Comparison of ENCODE assay signal across 8 cellular contexts in the genomic region with DNA sequence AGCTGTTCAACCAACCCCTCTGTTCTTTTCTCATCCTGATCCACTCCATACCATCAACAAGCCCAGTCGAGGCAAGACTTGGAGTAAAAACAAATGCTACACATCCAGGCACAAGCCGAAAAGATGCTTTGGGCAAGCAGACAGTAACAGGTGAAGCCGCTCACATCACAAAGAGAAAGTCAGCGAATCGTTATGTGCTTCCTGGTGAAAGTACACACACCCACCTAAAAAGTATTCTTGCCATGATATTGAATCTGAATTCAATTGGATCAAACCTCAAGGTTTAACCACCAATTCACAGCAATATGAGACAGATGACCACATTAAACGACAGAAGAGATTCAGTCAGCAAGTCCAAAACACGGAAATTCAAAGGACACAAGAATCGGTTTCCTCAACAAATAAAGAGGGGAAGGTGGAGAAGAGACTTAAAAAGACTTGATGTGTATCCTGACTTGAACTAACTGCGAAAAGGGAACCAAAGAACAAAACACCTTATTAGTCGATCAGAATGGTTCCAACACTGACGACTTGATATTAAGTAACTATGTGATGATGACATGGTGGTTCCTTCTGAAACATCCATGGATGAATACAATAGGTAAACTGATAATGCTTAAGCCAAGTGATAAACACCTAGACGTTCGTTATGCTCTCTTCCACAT. TPM values are rescaled to one million over a fixed set of nuclear protein-coding genes. Genes with fewer than 3 reads are reported as not detected.
DNase-seq lines count a peak whose midpoint lies in the region; ATAC-seq and TF ChIP-seq lines count a peak whose summit lies in the region.

No MANE protein-coding gene starts in this region.

- H3K4me1 ChIP-seq in HUES6 (ENCODE audit: control insufficient read depth, insufficient read depth, low read length) (peaks cover 8% of the 10 kb centered on the region; the same call in 1 of the 2 replicates), ovary (ENCODE audit: insufficient read depth) (peaks cover 13% of the 10 kb centered on the region)

- WGBS in ovary, 3 donors: 9 to 12% (median 12%) methylated on average over 13 of the region's 13 CpGs

- H3K27me3 ChIP-seq in HUES6 (ENCODE audit: control insufficient read depth, insufficient read depth, low read length) (no peaks in the 10 kb centered on the region), ovary (no peaks in the 10 kb centered on the region)

- ATAC-seq in HG02870 (IDR thresholded peaks at IDR 0.05; ENCODE audit: unreplicated experiment): no peak

- peak overlapping the region; percentile 85 for H3K4me3 ChIP-seq in HUES6 (ENCODE audit: low read depth, low read length)
- H3K4me3 ChIP-seq in fibroblast of villous mesenchyme (ENCODE audit: low read depth, low read length): peak overlapping the region; percentile 88
- H3K4me3 ChIP-seq in ovary: peak overlapping the region; percentile 93

- no peak for TF ChIP-seq CTCF in fibroblast of villous mesenchyme (IDR thresholded peaks at IDR 0.05; ENCODE audit: insufficient read depth, low read depth, low read length)
- no peak for TF ChIP-seq CTCF in ovary (IDR thresholded peaks at IDR 0.05)
- TF ChIP-seq CTCF in GM20000 (IDR thresholded peaks at IDR 0.05; ENCODE audit: extremely low read depth, missing control alignments): no peak

- intact Hi-C loops in ovary (cut with DNase I): no loop called here

- no peak for TF ChIP-seq EP300 in ovary (IDR thresholded peaks at IDR 0.05)

- H3K27ac ChIP-seq in HUES6 (ENCODE audit: low read depth, low read length) (peak overlapping the region; percentile 79; the same call in 1 of the 2 replicates), ovary (peak overlapping the region; percentile 84 to 89)

- DNase-seq in NCI-H1105 treated with DMSO at 0.1 percent for 48 hours (lab: John Stamatoyannopoulos, UW) (peak; percentile 15), NCI-H1105 (lab: John Stamatoyannopoulos, UW) (no peak), activated T-cell treated with anti-CD3 and anti-CD28 coated beads for 4 hours (peak; percentile 11), fibroblast of villous mesenchyme (ENCODE audit: low read depth) (peak; percentile 30), ovary (no peak), GM20000 (ENCODE audit: low spot score) (no peak)

- H3K36me3 ChIP-seq in HUES6 (ENCODE audit: control insufficient read depth, insufficient read depth, low read length) (no peaks in the 10 kb centered on the region), ovary (no peaks in the 10 kb centered on the region)

- peak overlapping the region; percentile 98 for H3K9ac ChIP-seq in HUES6 (ENCODE audit: low read length)

- no peaks in the 10 kb centered on the region for H3K9me3 ChIP-seq in HUES6 (ENCODE audit: control insufficient read depth, insufficient read depth, low read depth, low read length)
- H3K9me3 ChIP-seq in ovary: no peaks in the 10 kb centered on the region

- no peak for TF ChIP-seq POLR2A in ovary (IDR thresholded peaks at IDR 0.05)

RNA-seq across cellular contexts. Expression of gene TTC32, which starts 1.1 kb away (rescaled TPM):
- total RNA-seq in fibroblast of villous mesenchyme: 8.1 and 9.9 TPM in 2 replicates
- total RNA-seq in ovary: 10 to 100 TPM; 11.9 to 21.0 (median 16.8) TPM
- 10 to 100 TPM in 1 of 2 donors, 1 to 10 TPM in 1; 9.6 to 30.1 TPM for polyA plus RNA-seq in ovary

Comparison
In these comparisons a context has a peak if more than half of its experiments do, and no peak if none do; other contexts are left out.
1. DNase-seq: peak in NCI-H1105 treated with DMSO at 0.1 percent for 48 hours (single experiment), activated T-cell treated with anti-CD3 and anti-CD28 coated beads for 4 hours (single experiment) and fibroblast of villous mesenchyme (single experiment); none in NCI-H1105 (single experiment), ovary (0 of 5) and GM20000 (single experiment).
2. Peak in every context shown above with its lines, with median percentiles within 50 percentile points of each other: H3K4me3 ChIP-seq.